Comparison of ENCODE assay signal across 33 cellular contexts in genomic region chr11:42171046-42171445, GRCh38.
"Had no signal": no experiment of that assay in that cellular context is flagged by ENCODE, and none has a peak within 500 bp of the region (broad histone marks: within the 10 kb centered on the region; RNA-seq: fewer than 3 reads in every experiment).

No MANE protein-coding gene starts in this region.

- H3K4me1 Mint-ChIP-seq: activated B cell treated with CpG ODN at 0.5 μM for 24 hours; activated CD4-positive, alpha-beta memory T cell treated with anti-CD3 and anti-CD28 coated beads, Interleukin-2, amount 10 ng/mL, durations not matched to agents 7 days and 5 days; activated CD4-positive, alpha-beta T cell treated with anti-CD3 and anti-CD28 coated beads, Interleukin-2, amount 10 ng/mL, durations not matched to agents 24 days and 14 days; activated CD8-positive, alpha-beta memory T cell treated with anti-CD3 and anti-CD28 coated beads, Interleukin-2, amount 10 ng/mL, durations not matched to agents 7 days and 5 days; activated naive CD4-positive, alpha-beta T cell treated with anti-CD3 and anti-CD28 coated beads, Interleukin-2, amount 10 ng/mL, durations not matched to agents 7 days and 5 days; activated naive CD4-positive, alpha-beta T cell treated with anti-CD3 and anti-CD28 coated beads, Interleukin-2, amount 50 U/mL, for 24 hours; activated naive CD8-positive, alpha-beta T cell treated with anti-CD3 and anti-CD28 coated beads, Interleukin-2, amount 10 ng/mL, durations not matched to agents 7 days and 5 days; activated naive CD8-positive, alpha-beta T cell treated with anti-CD3 and anti-CD28 coated beads, Interleukin-2, amount 50 U/mL, for 24 hours; brain had no signal

- H3K36me3 ChIP-seq: ascending aorta had no signal

- DNase-seq: activated B cell treated with CpG ODN at 0.5 μM for 24 hours; activated CD4-positive, alpha-beta memory T cell treated with anti-CD3 and anti-CD28 coated beads, Interleukin-2, amount 10 ng/mL, durations not matched to agents 7 days and 5 days; activated CD4-positive, alpha-beta T cell treated with anti-CD3 and anti-CD28 coated beads for 4 hours; activated CD4-positive, alpha-beta T cell treated with anti-CD3 and anti-CD28 coated beads, Interleukin-2, amount 10 ng/mL, durations not matched to agents 24 days and 14 days; activated CD4-positive, alpha-beta T cell treated with anti-CD3 and anti-CD28 coated beads, Interleukin-2, amount 50 U/mL, for 1 hour; activated CD4-positive, alpha-beta T cell treated with anti-CD3 and anti-CD28 coated beads, Interleukin-2, amount 50 U/mL, for 4 hours; activated CD4-positive, CD25-positive, alpha-beta regulatory T cell treated with anti-CD3 and anti-CD28 coated beads, Interleukin-2, amount 50 U/mL, for 72 hours; activated CD8-positive, alpha-beta memory T cell treated with anti-CD3 and anti-CD28 coated beads for 24 hours; activated CD8-positive, alpha-beta memory T cell treated with anti-CD3 and anti-CD28 coated beads, Interleukin-2, amount 10 ng/mL, durations not matched to agents 7 days and 5 days; activated CD8-positive, alpha-beta memory T cell treated with anti-CD3 and anti-CD28 coated beads, Interleukin-2, amount 50 U/mL, for 48 hours; activated CD8-positive, alpha-beta T cell treated with anti-CD3 and anti-CD28 coated beads, Interleukin-2, amount 10 ng/mL, durations not matched to agents 7 days and 5 days; activated effector memory CD4-positive, alpha-beta T cell treated with Interleukin-2 at 50 U/mL for 16 hours; activated gamma-delta T cell; activated naive CD4-positive, alpha-beta T cell treated with anti-CD3 and anti-CD28 coated beads, Interleukin-2, amount 10 ng/mL, durations not matched to agents 7 days and 5 days; activated naive CD4-positive, alpha-beta T cell treated with Interleukin-2 at 50 U/mL for 16 hours; activated naive CD8-positive, alpha-beta T cell treated with anti-CD3 and anti-CD28 coated beads, Interleukin-2, amount 10 ng/mL, durations not matched to agents 7 days and 5 days; activated naive CD8-positive, alpha-beta T cell treated with anti-CD3 and anti-CD28 coated beads, Interleukin-2, amount 50 U/mL, for 24 hours; activated T-cell treated with anti-CD3 and anti-CD28 coated beads, Interleukin-2, amount 50 U/mL, for 24 hours; activated T-cell treated with anti-CD3 and anti-CD28 coated beads, Interleukin-2, amount 50 U/mL, for 48 hours; amygdala; anterior cingulate cortex; central memory CD4-positive, alpha-beta T cell; T-helper 1 cell; T-helper 2 cell; T-helper 9 cell had no signal

- H3K36me3 Mint-ChIP-seq: activated CD8-positive, alpha-beta memory T cell treated with anti-CD3 and anti-CD28 coated beads, Interleukin-2, amount 10 ng/mL, durations not matched to agents 7 days and 5 days; activated naive CD4-positive, alpha-beta T cell treated with anti-CD3 and anti-CD28 coated beads, Interleukin-2, amount 10 ng/mL, durations not matched to agents 7 days and 5 days; activated naive CD4-positive, alpha-beta T cell treated with anti-CD3 and anti-CD28 coated beads, Interleukin-2, amount 50 U/mL, for 24 hours; activated naive CD8-positive, alpha-beta T cell; activated naive CD8-positive, alpha-beta T cell treated with anti-CD3 and anti-CD28 coated beads, Interleukin-2, amount 10 ng/mL, durations not matched to agents 7 days and 5 days; brain had no signal

- H3K4me3 ChIP-seq: ascending aorta had no signal

- ATAC-seq: activated CD8-positive, alpha-beta memory T cell treated with anti-CD3 and anti-CD28 coated beads, Interleukin-2, amount 10 ng/mL, durations not matched to agents 7 days and 5 days; activated CD8-positive, alpha-beta T cell treated with anti-CD3 and anti-CD28 coated beads, Interleukin-2, amount 10 ng/mL, durations not matched to agents 7 days and 5 days; activated naive CD8-positive, alpha-beta T cell treated with anti-CD3 and anti-CD28 coated beads, Interleukin-2, amount 50 U/mL, for 24 hours had no signal

- H3K9me3 ChIP-seq: ascending aorta had no signal

- H3K4me3 Mint-ChIP-seq: activated B cell treated with CpG ODN at 0.5 μM for 24 hours; activated CD4-positive, alpha-beta memory T cell treated with anti-CD3 and anti-CD28 coated beads, Interleukin-2, amount 10 ng/mL, durations not matched to agents 7 days and 5 days; activated CD4-positive, alpha-beta T cell treated with anti-CD3 and anti-CD28 coated beads, Interleukin-2, amount 10 ng/mL, durations not matched to agents 24 days and 14 days; activated CD8-positive, alpha-beta memory T cell treated with anti-CD3 and anti-CD28 coated beads, Interleukin-2, amount 10 ng/mL, durations not matched to agents 7 days and 5 days; activated CD8-positive, alpha-beta T cell treated with anti-CD3 and anti-CD28 coated beads, Interleukin-2, amount 10 ng/mL, durations not matched to agents 7 days and 5 days; activated naive CD4-positive, alpha-beta T cell treated with anti-CD3 and anti-CD28 coated beads, Interleukin-2, amount 10 ng/mL, durations not matched to agents 7 days and 5 days; activated naive CD4-positive, alpha-beta T cell treated with anti-CD3 and anti-CD28 coated beads, Interleukin-2, amount 50 U/mL, for 24 hours; activated naive CD8-positive, alpha-beta T cell; activated naive CD8-positive, alpha-beta T cell treated with anti-CD3 and anti-CD28 coated beads, Interleukin-2, amount 10 ng/mL, durations not matched to agents 7 days and 5 days; activated naive CD8-positive, alpha-beta T cell treated with anti-CD3 and anti-CD28 coated beads, Interleukin-2, amount 50 U/mL, for 24 hours; activated T-cell treated with anti-CD3 and anti-CD28 coated beads, Interleukin-2, amount 50 U/mL, for 24 hours; brain; T-helper 1 cell treated with Interleukin-12 subunit alpha and Interleukin-12 subunit beta and Interleukin-4 antibody, amounts not matched to agents 30 μg/mL and 1 μg/mL, for 36 hours; T-helper 2 cell treated with Interferon-gamma antibody and Interleukin-4, amounts not matched to agents 5 μg/mL and 100 μg/mL, for 36 hours had no signal

- H3K27me3 Mint-ChIP-seq: activated B cell treated with CpG ODN at 0.5 μM for 24 hours; activated CD4-positive, alpha-beta memory T cell treated with anti-CD3 and anti-CD28 coated beads, Interleukin-2, amount 10 ng/mL, durations not matched to agents 7 days and 5 days; activated CD4-positive, alpha-beta T cell treated with anti-CD3 and anti-CD28 coated beads, Interleukin-2, amount 10 ng/mL, durations not matched to agents 24 days and 14 days; activated CD8-positive, alpha-beta memory T cell treated with anti-CD3 and anti-CD28 coated beads, Interleukin-2, amount 10 ng/mL, durations not matched to agents 7 days and 5 days; activated naive CD4-positive, alpha-beta T cell treated with anti-CD3 and anti-CD28 coated beads, Interleukin-2, amount 10 ng/mL, durations not matched to agents 7 days and 5 days; activated naive CD4-positive, alpha-beta T cell treated with anti-CD3 and anti-CD28 coated beads, Interleukin-2, amount 50 U/mL, for 24 hours; activated naive CD8-positive, alpha-beta T cell; activated naive CD8-positive, alpha-beta T cell treated with anti-CD3 and anti-CD28 coated beads, Interleukin-2, amount 10 ng/mL, durations not matched to agents 7 days and 5 days; activated naive CD8-positive, alpha-beta T cell treated with anti-CD3 and anti-CD28 coated beads, Interleukin-2, amount 50 U/mL, for 24 hours; activated T-cell treated with anti-CD3 and anti-CD28 coated beads, Interleukin-2, amount 50 U/mL, for 24 hours; brain had no signal

- H3K27ac Mint-ChIP-seq: activated B cell treated with CpG ODN at 0.5 μM for 24 hours; activated CD4-positive, alpha-beta memory T cell treated with anti-CD3 and anti-CD28 coated beads, Interleukin-2, amount 10 ng/mL, durations not matched to agents 7 days and 5 days; activated CD4-positive, alpha-beta T cell treated with anti-CD3 and anti-CD28 coated beads, Interleukin-2, amount 10 ng/mL, durations not matched to agents 24 days and 14 days; activated CD8-positive, alpha-beta memory T cell treated with anti-CD3 and anti-CD28 coated beads, Interleukin-2, amount 10 ng/mL, durations not matched to agents 7 days and 5 days; activated CD8-positive, alpha-beta T cell treated with anti-CD3 and anti-CD28 coated beads, Interleukin-2, amount 10 ng/mL, durations not matched to agents 7 days and 5 days; activated naive CD4-positive, alpha-beta T cell treated with anti-CD3 and anti-CD28 coated beads, Interleukin-2, amount 10 ng/mL, durations not matched to agents 7 days and 5 days; activated naive CD4-positive, alpha-beta T cell treated with anti-CD3 and anti-CD28 coated beads, Interleukin-2, amount 50 U/mL, for 24 hours; activated naive CD8-positive, alpha-beta T cell; activated naive CD8-positive, alpha-beta T cell treated with anti-CD3 and anti-CD28 coated beads, Interleukin-2, amount 10 ng/mL, durations not matched to agents 7 days and 5 days; activated naive CD8-positive, alpha-beta T cell treated with anti-CD3 and anti-CD28 coated beads, Interleukin-2, amount 50 U/mL, for 24 hours; activated T-cell treated with anti-CD3 and anti-CD28 coated beads, Interleukin-2, amount 50 U/mL, for 24 hours; activated T-helper 2 cell treated with anti-CD3 and anti-CD28 coated beads, Interferon-gamma antibody, Interleukin-2, Interleukin-4, amounts not matched to agents 10 μg/mL and 5 μg/mL and 100 μg/mL, durations not matched to agents 14 hours and 24 hours and 36 hours; brain; T-helper 1 cell treated with Interleukin-12 subunit alpha and Interleukin-12 subunit beta and Interleukin-4 antibody, amounts not matched to agents 30 μg/mL and 1 μg/mL, for 36 hours; T-helper 2 cell treated with Interferon-gamma antibody and Interleukin-4, amounts not matched to agents 5 μg/mL and 100 μg/mL, for 36 hours had no signal

- H3K27me3 ChIP-seq: ascending aorta had no signal

- H3K27ac ChIP-seq: ascending aorta, VCaP had no signal

- H3K4me1 ChIP-seq: ascending aorta had no signal
